Comparison of ENCODE assay signal across 9 cellular contexts in the genomic region with DNA sequence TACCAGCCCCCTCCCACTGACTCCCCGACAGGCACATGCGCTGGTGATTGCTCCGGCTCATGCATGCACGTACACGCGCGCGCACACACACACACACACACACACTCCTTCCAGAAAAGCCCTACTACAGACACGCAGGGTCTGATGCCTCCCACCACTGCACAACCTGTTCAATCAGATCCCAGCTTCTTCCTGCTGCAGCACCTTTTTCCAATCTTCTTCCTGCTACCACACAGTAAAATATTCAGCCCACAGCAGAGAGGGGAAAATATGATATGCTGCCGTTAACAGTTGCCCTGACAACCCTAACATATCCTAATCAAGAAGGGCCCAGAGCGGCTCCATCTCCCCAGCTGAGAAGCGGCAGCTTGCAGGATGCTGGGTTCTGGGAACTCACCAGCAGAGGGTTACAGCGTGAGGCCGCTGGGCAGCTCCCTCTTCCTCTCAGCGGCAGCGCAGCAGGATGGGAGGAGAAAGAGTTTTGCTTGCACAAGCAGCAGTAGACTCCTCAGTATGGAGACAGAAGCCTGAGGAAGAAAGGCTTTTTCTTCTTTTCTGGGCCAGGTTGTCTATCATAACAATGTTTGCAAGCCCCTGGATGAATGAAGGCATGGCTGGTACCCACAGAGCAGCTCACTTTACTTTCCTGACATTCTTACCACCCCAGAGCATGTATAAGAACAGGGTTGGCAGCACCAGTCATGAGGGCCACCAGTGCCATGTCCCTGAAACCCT. TPM values are rescaled to one million over a fixed set of nuclear protein-coding genes. Genes with fewer than 3 reads are reported as not detected.
A peak's percentile ranks its signal among the peaks of the same experiment; 100 is the strongest.
DNase-seq lines count a peak whose midpoint lies in the region; ATAC-seq and TF ChIP-seq lines count a peak whose summit lies in the region.
"Had no signal": no experiment of that assay in that cellular context is flagged by ENCODE, and none has a peak within 500 bp of the region (broad histone marks: within the 10 kb centered on the region; RNA-seq: fewer than 3 reads in every experiment).

No MANE protein-coding gene starts in this region.

- no peak overlapping the region for H3K4me2 ChIP-seq in HCT116 (ENCODE audit: low read length)

- H3K36me3 Mint-ChIP-seq in T-cell = no peaks in the 10 kb centered on the region

- no peak for TF ChIP-seq RAD21 in HCT116 (IDR thresholded peaks at IDR 0.05; ENCODE audit: low read depth)

- POLR2A ChIA-PET in HCT116 (lab: Charles Lee) (no interaction called here), T-cell (lab: Charles Lee) (no interaction called here)

- peak overlapping the region; percentile 34 to 36 for H3K27ac Mint-ChIP-seq in T-cell
- H3K27ac Mint-ChIP-seq: dendritic cell treated with granulocyte-macrophage colony-stimulating factor and Interleukin-4, amounts not matched to agents 40 ng/mL and 50 ng/mL, for 4 days had no signal

- no peaks in the 10 kb centered on the region for H3K9me2 ChIP-seq in HCT116 (ENCODE audit: insufficient read depth)

- no peak for TF ChIP-seq POLR2A in HCT116 (IDR thresholded peaks at IDR 0.05; ENCODE audit: borderline replicate concordance, extremely low read depth, insufficient read depth, insufficient read length)

- peaks cover 7 to 8% of the 10 kb centered on the region in 2 donors for H3K27me3 Mint-ChIP-seq in T-cell

- DNase-seq in Ammon's horn (ENCODE audit: low spot score) = peak; percentile 94
- DNase-seq in HCT116 (ENCODE audit: low read depth, low spot score) = no peak
- peak in 23 of 34 experiments; percentile 5 to 44 (median 25) for DNase-seq in T-cell
- peak; percentile 68 for DNase-seq in cerebellum (ENCODE audit: low spot score)
- peak; percentile 84 for DNase-seq in left kidney (ENCODE audit: low read depth, low spot score)
- peak; percentile 41 for DNase-seq in stimulated activated CD8-positive, alpha-beta memory T cell treated with anti-CD3 and anti-CD28 coated beads, Interleukin-4, amount 100 ng/mL, for 48 hours

- peaks cover 45% of the 10 kb centered on the region for H3K79me2 ChIP-seq in HCT116 (ENCODE audit: insufficient read depth, low read length)

- intact Hi-C loops in HCT116 (cut with micrococcal nuclease) = no loop called here

- no peak overlapping the region for H3K9ac ChIP-seq in HCT116 (ENCODE audit: low read length)

- BruUV-seq in HCT116 (replicated peaks; lab: Mats Ljungman, UMichigan) = no TSS peak

- H3K4me1 ChIP-seq in HCT116 (ENCODE audit: control insufficient read depth in 1 of 2, insufficient read depth in 2 of 2, low read length in 2 of 2) = no peaks in the 10 kb centered on the region

- H3K9me3 ChIP-seq in HCT116 (ENCODE audit: control insufficient read depth in 1 of 2, insufficient read depth in 1 of 2, low read depth in 1 of 2, low read length in 2 of 2) = no peaks in the 10 kb centered on the region

- CTCF ChIA-PET in HCT116 (lab: Charles Lee) (no interaction called here), T-cell (lab: Charles Lee) (interaction anchor here (0.6 to 1.1 kb wide), 4 partner anchors 15 to 245 kb away, joined by 3 read pairs; no protein-coding TSS in a partner anchor)

- H3K4me3 ChIP-seq in HCT116 (replicated peaks in 1 of 2; ENCODE audit: low read depth in 1 of 2, low read length in 2 of 2) = no peak overlapping the region

- no peak overlapping the region for H3K27ac ChIP-seq in HCT116 (ENCODE audit: low read depth, low read length)

- H3K27me3 ChIP-seq in HCT116 (ENCODE audit: insufficient read depth, low read length) = no peaks in the 10 kb centered on the region

- H3K9me3 Mint-ChIP-seq in T-cell = no peaks in the 10 kb centered on the region
- H3K9me3 Mint-ChIP-seq: dendritic cell treated with granulocyte-macrophage colony-stimulating factor and Interleukin-4, amounts not matched to agents 40 ng/mL and 50 ng/mL, for 4 days had no signal

- H3K4me3 Mint-ChIP-seq in T-cell = peak overlapping the region; percentile 10 to 65 (median 57)
- H3K4me3 Mint-ChIP-seq: dendritic cell treated with granulocyte-macrophage colony-stimulating factor and Interleukin-4, amounts not matched to agents 40 ng/mL and 50 ng/mL, for 4 days had no signal

- TF ChIP-seq CTCF in HCT116 (IDR thresholded peaks at IDR 0.05 in 2 of 3, conservative IDR thresholded peaks at IDR 0.05 in 1 of 3; ENCODE audit: borderline replicate concordance in 1 of 3, insufficient read depth in 1 of 3, low read depth in 2 of 3, low read length in 2 of 3) = no peak

- H3K36me3 ChIP-seq in HCT116 (ENCODE audit: control insufficient read depth in 1 of 2, insufficient read depth in 2 of 2, low read length in 2 of 2) = no peaks in the 10 kb centered on the region

- RAD21 ChIA-PET in HCT116 (lab: Charles Lee; ENCODE audit: low non-redundant PET in 1 of 2, low total read pairs in 2 of 2, uncharacterized antibody in 2 of 2, unreplicated experiment in 2 of 2) = no interaction called here

- ATAC-seq in HCT116 (peak; percentile 58), T-cell (replicated peaks in 1 of 4) (peak; percentile 76 to 96 (median 89)), HG03045 (IDR thresholded peaks at IDR 0.05; ENCODE audit: unreplicated experiment) (no peak), GM19351 (IDR thresholded peaks at IDR 0.05; ENCODE audit: unreplicated experiment) (no peak)

- peaks cover 15 to 19% (median 16%) of the 10 kb centered on the region in 3 donors for H3K4me1 Mint-ChIP-seq in T-cell

- peaks cover 4% of the 10 kb centered on the region; the same call in 1 of the 2 replicates for H4K20me1 ChIP-seq in HCT116 (ENCODE audit: insufficient read depth)

- no peak overlapping the region for H2AFZ ChIP-seq in HCT116 (ENCODE audit: low read depth, low read length, poor library complexity, severe bottlenecking)

TF ChIP-seq in HCT116, 20 proteins besides CTCF, POLR2A, EP300 and RAD21 (continues in another document):
- TF ChIP-seq, protein P1, sequence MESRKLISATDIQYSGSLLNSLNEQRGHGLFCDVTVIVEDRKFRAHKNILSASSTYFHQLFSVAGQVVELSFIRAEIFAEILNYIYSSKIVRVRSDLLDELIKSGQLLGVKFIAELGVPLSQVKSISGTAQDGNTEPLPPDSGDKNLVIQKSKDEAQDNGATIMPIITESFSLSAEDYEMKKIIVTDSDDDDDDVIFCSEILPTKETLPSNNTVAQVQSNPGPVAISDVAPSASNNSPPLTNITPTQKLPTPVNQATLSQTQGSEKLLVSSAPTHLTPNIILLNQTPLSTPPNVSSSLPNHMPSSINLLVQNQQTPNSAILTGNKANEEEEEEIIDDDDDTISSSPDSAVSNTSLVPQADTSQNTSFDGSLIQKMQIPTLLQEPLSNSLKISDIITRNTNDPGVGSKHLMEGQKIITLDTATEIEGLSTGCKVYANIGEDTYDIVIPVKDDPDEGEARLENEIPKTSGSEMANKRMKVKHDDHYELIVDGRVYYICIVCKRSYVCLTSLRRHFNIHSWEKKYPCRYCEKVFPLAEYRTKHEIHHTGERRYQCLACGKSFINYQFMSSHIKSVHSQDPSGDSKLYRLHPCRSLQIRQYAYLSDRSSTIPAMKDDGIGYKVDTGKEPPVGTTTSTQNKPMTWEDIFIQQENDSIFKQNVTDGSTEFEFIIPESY (IDR thresholded peaks at IDR 0.05; ENCODE audit: extremely low read depth, insufficient replicate concordance, low read length) = no peak
- TF ChIP-seq ELF1 (IDR thresholded peaks at IDR 0.05; ENCODE audit: borderline replicate concordance, low read depth) = no peak
- TF ChIP-seq ZNF274 (IDR thresholded peaks at IDR 0.05; ENCODE audit: low read depth, low read length) = no peak
- TF ChIP-seq SRF (IDR thresholded peaks at IDR 0.05; ENCODE audit: low read depth) = no peak
- TF ChIP-seq, protein P2, sequence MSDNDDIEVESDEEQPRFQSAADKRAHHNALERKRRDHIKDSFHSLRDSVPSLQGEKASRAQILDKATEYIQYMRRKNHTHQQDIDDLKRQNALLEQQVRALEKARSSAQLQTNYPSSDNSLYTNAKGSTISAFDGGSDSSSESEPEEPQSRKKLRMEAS (IDR thresholded peaks at IDR 0.05) = no peak
- no peak for TF ChIP-seq FOSL1 (IDR thresholded peaks at IDR 0.05; ENCODE audit: low read depth)
- no peak for TF ChIP-seq REST (IDR thresholded peaks at IDR 0.05; ENCODE audit: low read depth)
- no peak for TF ChIP-seq ZFX (IDR thresholded peaks at IDR 0.05)
- TF ChIP-seq CEBPB (IDR thresholded peaks at IDR 0.05; ENCODE audit: low read depth) = no peak
- no peak for TF ChIP-seq EGR1 (IDR thresholded peaks at IDR 0.05; ENCODE audit: low read depth)
- TF ChIP-seq, protein P3, sequence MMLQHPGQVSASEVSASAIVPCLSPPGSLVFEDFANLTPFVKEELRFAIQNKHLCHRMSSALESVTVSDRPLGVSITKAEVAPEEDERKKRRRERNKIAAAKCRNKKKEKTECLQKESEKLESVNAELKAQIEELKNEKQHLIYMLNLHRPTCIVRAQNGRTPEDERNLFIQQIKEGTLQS (IDR thresholded peaks at IDR 0.05) = no peak
- no peak for TF ChIP-seq SP1 (IDR thresholded peaks at IDR 0.05; ENCODE audit: low read depth)
- TF ChIP-seq POLR2AphosphoS5 (IDR thresholded peaks at IDR 0.05; ENCODE audit: low read depth, low read length) = no peak
- no peak for TF ChIP-seq YY1 (IDR thresholded peaks at IDR 0.05; ENCODE audit: extremely low read depth, insufficient replicate concordance, low read depth, low read length)

RNA-seq across cellular contexts. Expression of gene MAP7, which starts 23.9 kb away (rescaled TPM):
- total RNA-seq in HCT116 (2021; ENCODE audit: unreplicated experiment) = 35.5 TPM
- polyA plus RNA-seq in HCT116 (2012) = 18.7 and 22.1 TPM in 2 replicates
- under 1 TPM; 0.33 to 0.73 (median 0.57) TPM for total RNA-seq in T-cell
- total RNA-seq in cerebellum = 7.9 TPM

Comparison
In these comparisons a context has a peak if more than half of its experiments do, and no peak if none do; other contexts are left out.
1. ATAC-seq: peak in HCT116 (single experiment) and T-cell (4 of 4); none in HG03045 (single experiment) and GM19351 (single experiment).